Comparison of ENCODE assay signal across 19 cellular contexts in genomic region chr4:165009493-165010227, GRCh38. TPM values are rescaled to one million over a fixed set of nuclear protein-coding genes. Genes with fewer than 3 reads are reported as not detected.
DNase-seq lines count a peak whose midpoint lies in the region; ATAC-seq and TF ChIP-seq lines count a peak whose summit lies in the region.
"Had no signal": no experiment of that assay in that cellular context is flagged by ENCODE, and none has a peak within 500 bp of the region (broad histone marks: within the 10 kb centered on the region; RNA-seq: fewer than 3 reads in every experiment).

No MANE protein-coding gene starts in this region.

- H3K36me3 Mint-ChIP-seq in activated CD4-positive, alpha-beta T cell treated with anti-CD3 and anti-CD28 coated beads, Interleukin-2, amount 10 ng/mL, durations not matched to agents 24 days and 14 days (ENCODE audit: low read depth), result no peaks in the 10 kb centered on the region
- no peaks in the 10 kb centered on the region for H3K36me3 Mint-ChIP-seq in effector memory CD8-positive, alpha-beta T cell (ENCODE audit: insufficient read depth)

- WGBS in ovary, 3 donors, result 76 to 81% (median 78%) methylated on average over 5 of the region's 5 CpGs

- no peak overlapping the region for H3K27ac ChIP-seq in ovary
- H3K27ac ChIP-seq: adrenal gland, KMS-11, parathyroid adenoma, thoracic aorta had no signal

- H3K27me3 ChIP-seq in ovary, result no peaks in the 10 kb centered on the region

- no peak overlapping the region for H3K4me3 Mint-ChIP-seq in activated CD4-positive, alpha-beta T cell treated with anti-CD3 and anti-CD28 coated beads, Interleukin-2, amount 10 ng/mL, durations not matched to agents 24 days and 14 days
- no peak overlapping the region for H3K4me3 Mint-ChIP-seq in effector memory CD8-positive, alpha-beta T cell

- no peak overlapping the region for H3K4me3 ChIP-seq in ovary
- H3K4me3 ChIP-seq: adrenal gland, HAP-1, thoracic aorta had no signal

- H3K36me3 ChIP-seq in ovary, result no peaks in the 10 kb centered on the region
- H3K36me3 ChIP-seq: adrenal gland, HAP-1, thoracic aorta had no signal

- ATAC-seq in GM21619 (IDR thresholded peaks at IDR 0.05; ENCODE audit: unreplicated experiment) (peak; percentile 59), HG03558 (IDR thresholded peaks at IDR 0.05; ENCODE audit: extremely low read depth, unreplicated experiment) (peak; percentile 78)
- ATAC-seq in effector memory CD8-positive, alpha-beta T cell (replicated peaks), result peak; percentile 19

- H3K9me3 Mint-ChIP-seq in activated CD4-positive, alpha-beta T cell treated with anti-CD3 and anti-CD28 coated beads, Interleukin-2, amount 10 ng/mL, durations not matched to agents 24 days and 14 days, result no peaks in the 10 kb centered on the region
- no peaks in the 10 kb centered on the region for H3K9me3 Mint-ChIP-seq in effector memory CD8-positive, alpha-beta T cell

- peak; percentile 85 for DNase-seq in activated CD4-positive, alpha-beta T cell treated with anti-CD3 and anti-CD28 coated beads, Interleukin-2, amount 10 ng/mL, durations not matched to agents 24 days and 14 days
- no peak for DNase-seq in activated CD4-positive, alpha-beta T cell treated with anti-CD3 and anti-CD28 coated beads, Interleukin-2, amount 50 U/mL, for 4 hours
- no peak for DNase-seq in effector memory CD8-positive, alpha-beta T cell
- DNase-seq in DMS53 treated with DMSO at 0.1 percent for 48 hours (lab: John Stamatoyannopoulos, UW; ENCODE audit: unreplicated experiment) (no peak), RKO (ENCODE audit: low spot score) (no peak), ovary (no peak)
- DNase-seq: adrenal gland, islet precursor cell, NCI-H187, NCI-H748 treated with DMSO at 0.1 percent for 48 hours, T-helper 9 cell had no signal

- intact Hi-C loops in activated CD4-positive, alpha-beta T cell treated with anti-CD3 and anti-CD28 coated beads, Interleukin-2, amount 10 ng/mL, durations not matched to agents 24 days and 14 days (cut with micrococcal nuclease), result no loop called here
- intact Hi-C loops in ovary (cut with DNase I), result no loop called here

- peaks cover 37% of the 10 kb centered on the region for H3K27me3 Mint-ChIP-seq in activated CD4-positive, alpha-beta T cell treated with anti-CD3 and anti-CD28 coated beads, Interleukin-2, amount 10 ng/mL, durations not matched to agents 24 days and 14 days
- H3K27me3 Mint-ChIP-seq in effector memory CD8-positive, alpha-beta T cell, result peaks cover 27 to 69% of the 10 kb centered on the region in 2 donors

- no peak for TF ChIP-seq EP300 in ovary (IDR thresholded peaks at IDR 0.05)

- H3K27ac Mint-ChIP-seq in activated CD4-positive, alpha-beta T cell treated with anti-CD3 and anti-CD28 coated beads, Interleukin-2, amount 10 ng/mL, durations not matched to agents 24 days and 14 days, result peak overlapping the region; percentile 26
- no peak overlapping the region for H3K27ac Mint-ChIP-seq in effector memory CD8-positive, alpha-beta T cell

- H3K9me3 ChIP-seq in ovary, result no peaks in the 10 kb centered on the region
- H3K9me3 ChIP-seq: adrenal gland, HAP-1, thoracic aorta had no signal

- peaks cover 12% of the 10 kb centered on the region for H3K4me1 Mint-ChIP-seq in activated CD4-positive, alpha-beta T cell treated with anti-CD3 and anti-CD28 coated beads, Interleukin-2, amount 10 ng/mL, durations not matched to agents 24 days and 14 days
- peaks cover 0 to 2% of the 10 kb centered on the region in 2 donors for H3K4me1 Mint-ChIP-seq in effector memory CD8-positive, alpha-beta T cell (ENCODE audit: low read depth in 2 of 2)

- TF ChIP-seq POLR2A in ovary (IDR thresholded peaks at IDR 0.05), result no peak

- no peak for TF ChIP-seq CTCF in ovary (IDR thresholded peaks at IDR 0.05)

- no peaks in the 10 kb centered on the region for H3K4me1 ChIP-seq in ovary (ENCODE audit: insufficient read depth)
- H3K4me1 ChIP-seq: adrenal gland, HAP-1, parathyroid adenoma had no signal

RNA-seq across cellular contexts. Expression of gene TRIM60, which starts 22.1 kb away (rescaled TPM):
- not detected in 2 replicates for total RNA-seq in activated CD4-positive, alpha-beta T cell treated with anti-CD3 and anti-CD28 coated beads, Interleukin-2, amount 10 ng/mL, durations not matched to agents 24 days and 14 days
- total RNA-seq in ovary, result not detected
- not detected for polyA plus RNA-seq in ovary
- total RNA-seq: A172, adrenal gland, epithelial cell of proximal tubule, thoracic aorta had no signal
- polyA plus RNA-seq: adrenal gland had no signal

RNA-seq across cellular contexts. Expression of gene TRIM61, which starts 32.2 kb away (rescaled TPM):
- total RNA-seq in activated CD4-positive, alpha-beta T cell treated with anti-CD3 and anti-CD28 coated beads, Interleukin-2, amount 10 ng/mL, durations not matched to agents 24 days and 14 days, result 3.4 and 3.7 TPM in 2 replicates
- total RNA-seq in ovary, result 1 to 10 TPM in 5 of 7 donors, under 1 TPM in 2; 0.36 to 3.4 (median 1.8) TPM
- polyA plus RNA-seq in ovary, result 1 to 10 TPM; 1.5 to 1.9 TPM
- total RNA-seq: A172, epithelial cell of proximal tubule had no signal

RNA-seq across cellular contexts. Expression of gene TRIM75, which starts 44.0 kb away (rescaled TPM):
- not detected in 2 replicates for total RNA-seq in activated CD4-positive, alpha-beta T cell treated with anti-CD3 and anti-CD28 coated beads, Interleukin-2, amount 10 ng/mL, durations not matched to agents 24 days and 14 days
- not detected for total RNA-seq in ovary
- not detected for polyA plus RNA-seq in ovary
- total RNA-seq: A172, adrenal gland, epithelial cell of proximal tubule, thoracic aorta had no signal
- polyA plus RNA-seq: adrenal gland had no signal

Comparison
In these comparisons a context has a peak if more than half of its experiments do, and no peak if none do; other contexts are left out.
1. ATAC-seq: peak in every context shown above with its lines; median percentile 78 in HG03558; 59 in GM21619; 19 in effector memory CD8-positive, alpha-beta T cell.